In the genomic region with DNA sequence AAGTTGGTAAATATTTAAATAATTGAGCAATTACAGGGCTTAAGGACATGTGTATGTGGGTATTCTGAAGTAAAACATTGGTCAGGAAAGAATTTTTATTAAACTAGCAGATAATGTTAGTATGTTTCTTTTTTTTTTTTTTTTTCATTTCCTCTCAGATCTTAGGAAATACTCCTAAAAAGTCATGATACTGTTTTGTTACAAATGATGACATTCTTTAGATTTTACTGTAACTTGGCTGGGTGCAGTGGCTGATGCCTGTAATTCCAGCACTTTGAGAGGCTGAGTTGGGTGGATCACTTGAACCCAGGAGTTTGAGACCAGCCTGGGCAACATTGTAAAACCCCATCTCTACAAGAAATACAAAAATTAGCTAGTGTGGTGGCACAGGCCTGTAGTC, we compare ENCODE assay signal across 17 cellular contexts.
"Had no signal": no experiment of that assay in that cellular context is flagged by ENCODE, and none has a peak within 500 bp of the region (broad histone marks: within the 10 kb centered on the region; RNA-seq: fewer than 3 reads in every experiment).

No MANE protein-coding gene starts in this region.

- H3K9me3 ChIP-seq: left ventricle myocardium inferior, lower lobe of right lung, ovary, right atrium auricular region had no signal

- H3K27me3 ChIP-seq: dorsolateral prefrontal cortex, neural progenitor cell, ovary, right atrium auricular region had no signal

- H3K36me3 ChIP-seq: ovary had no signal

- H3K4me3 ChIP-seq: coronary artery, dorsolateral prefrontal cortex, left ventricle myocardium inferior, lower lobe of right lung, neural progenitor cell, ovary, right atrium auricular region had no signal

- H3K4me1 ChIP-seq: left ventricle myocardium inferior, lower lobe of right lung, neural progenitor cell, right atrium auricular region had no signal

- DNase-seq: cerebellar nuclear complex; dorsolateral prefrontal cortex; effector CD8-positive, alpha-beta T cell; immature natural killer cell; kidney; left cardiac atrium; left ventricle myocardium inferior; lower lobe of right lung; nucleus accumbens; ovary; small intestine; stimulated activated CD4-positive, alpha-beta T cell treated with anti-CD3 and anti-CD28 coated beads, Interleukin-12 subunit alpha, Interleukin-12 subunit beta, amount 100 ng/mL, for 4 hours; stimulated activated naive CD4-positive, alpha-beta T cell treated with Interleukin-2 at 50 U/mL for 16 hours; trophoblast cell had no signal
